ENCODE assay signal across 8 cellular contexts in genomic region chr11:119121008-119121810, GRCh38. TPM values are rescaled to one million over a fixed set of nuclear protein-coding genes. Genes with fewer than 3 reads are reported as not detected.
DNase-seq lines count a peak whose midpoint lies in the region; ATAC-seq and TF ChIP-seq lines count a peak whose summit lies in the region.

HINFP (plus strand) TSS chr11:119121580; CDS start chr11:119126945, 5,365 bp downstream.

- peaks cover 12% of the 10 kb centered on the region for H3K4me1 ChIP-seq in Panc1 (ENCODE audit: control insufficient read depth, insufficient read depth, low read length)
- H3K4me1 ChIP-seq in mucosa of rectum (ENCODE audit: control insufficient read depth in 2 of 2, insufficient read depth in 2 of 2, low read length in 2 of 2) = peaks cover 21 to 27% of the 10 kb centered on the region in 2 donors

- H3K27me3 Mint-ChIP-seq in activated T-cell treated with anti-CD3 and anti-CD28 coated beads, Interleukin-2, amount 50 U/mL, for 4 hours (ENCODE audit: low read depth) = no peaks in the 10 kb centered on the region

- no peak for TF ChIP-seq CTCF in Panc1 (IDR thresholded peaks at IDR 0.05)

- no TSS peak for BruUV-seq in Panc1 (replicated peaks; lab: Mats Ljungman, UMichigan)

- peak within 1 kb of the TSS; percentile 96 for H3K27ac ChIP-seq in Panc1 (ENCODE audit: low read length)
- peak within 1 kb of the TSS; percentile 82 to 89 for H3K27ac ChIP-seq in mucosa of rectum (ENCODE audit: low read depth in 2 of 2, low read length in 2 of 2)

- peaks cover 12% of the 10 kb centered on the region for H3K36me3 Mint-ChIP-seq in activated T-cell treated with anti-CD3 and anti-CD28 coated beads, Interleukin-2, amount 50 U/mL, for 4 hours (ENCODE audit: insufficient read depth)

- H3K9me3 Mint-ChIP-seq in activated T-cell treated with anti-CD3 and anti-CD28 coated beads, Interleukin-2, amount 50 U/mL, for 4 hours = no peaks in the 10 kb centered on the region

- H3K4me1 Mint-ChIP-seq in activated T-cell treated with anti-CD3 and anti-CD28 coated beads, Interleukin-2, amount 50 U/mL, for 4 hours (ENCODE audit: low read depth) = peaks cover 34% of the 10 kb centered on the region

- CTCF ChIA-PET in Panc1 (lab: Charles Lee) = interaction anchor here (0.5 to 1.0 kb wide), 6 partner anchors 10 to 75 kb away, joined by 3 to 4 read pairs (median 3); no protein-coding TSS in a partner anchor

- H3K9ac ChIP-seq in mucosa of rectum (ENCODE audit: low read depth in 1 of 2, low read length in 2 of 2) = peak within 1 kb of the TSS; percentile 88 to 92

- in situ Hi-C loops in Panc1 (cut with HindIII; ENCODE audit: low pct_unique_long_range_greater_than_20kb, low sequenced_read_pairs) = no loop called here

- H3K4me3 Mint-ChIP-seq in activated T-cell treated with anti-CD3 and anti-CD28 coated beads, Interleukin-2, amount 50 U/mL, for 4 hours = peak within 1 kb of the TSS; percentile 100

- POLR2A ChIA-PET in Panc1 (lab: Charles Lee) = interaction anchor here (0.6 to 0.8 kb wide), 3 partner anchors 15 to 217 kb away, joined by 3 to 4 read pairs (median 3); no protein-coding TSS in a partner anchor

- peak; percentile 99 for DNase-seq in DMS53 (lab: John Stamatoyannopoulos, UW)
- DNase-seq in KG1 (lab: John Stamatoyannopoulos, UW) = peak; percentile 100
- peak; percentile 94 for DNase-seq in Panc1 (ENCODE audit: low read depth, low spot score)
- peak; percentile 100 for DNase-seq in activated T-cell treated with anti-CD3 and anti-CD28 coated beads, Interleukin-2, amount 50 U/mL, for 4 hours
- DNase-seq in erythroblast (lab: John Stamatoyannopoulos, UW) = peak; percentile 99
- peak; percentile 100 for DNase-seq in stimulated activated CD8-positive, alpha-beta memory T cell treated with anti-CD3 and anti-CD28 coated beads, Interleukin-4, amount 100 ng/mL, for 48 hours

- H3K9me3 ChIP-seq in Panc1 (ENCODE audit: control insufficient read depth, insufficient read depth, low read depth, low read length) (no peaks in the 10 kb centered on the region), mucosa of rectum (ENCODE audit: control insufficient read depth in 2 of 2, low read length in 2 of 2) (no peaks in the 10 kb centered on the region)

- intact Hi-C loops in Panc1 (cut with micrococcal nuclease; ENCODE audit: unreplicated experiment) = no loop called here

- H3K4me3 ChIP-seq in Panc1 (ENCODE audit: low read depth in 2 of 2, low read length in 2 of 2) (peak within 1 kb of the TSS; percentile 79 to 87), mucosa of rectum (ENCODE audit: low read length in 2 of 2) (peak within 1 kb of the TSS; percentile 93 to 100)

- ATAC-seq in GM21723 (IDR thresholded peaks at IDR 0.05; ENCODE audit: unreplicated experiment) (peak; percentile 94), Panc1 (peak; percentile 99)
- peak; percentile 96 for ATAC-seq in activated T-cell treated with anti-CD3 and anti-CD28 coated beads, Interleukin-2, amount 50 U/mL, for 4 hours

- H3K27me3 ChIP-seq in Panc1 (ENCODE audit: control insufficient read depth, insufficient read depth, low read length) (no peaks in the 10 kb centered on the region), mucosa of rectum (ENCODE audit: control insufficient read depth in 2 of 2, insufficient read depth in 2 of 2, low read length in 2 of 2) (no peaks in the 10 kb centered on the region)

- H3K36me3 ChIP-seq in Panc1 (ENCODE audit: control insufficient read depth, insufficient read depth, low read length) = peaks cover 5% of the 10 kb centered on the region
- H3K36me3 ChIP-seq in mucosa of rectum (ENCODE audit: control insufficient read depth in 2 of 2, insufficient read depth in 2 of 2, low read length in 2 of 2) = peaks cover 8 to 18% of the 10 kb centered on the region in 2 donors

- peak; percentile 85 for TF ChIP-seq POLR2A in erythroblast (IDR thresholded peaks at IDR 0.05; ENCODE audit: low read length)

RNA-seq across cellular contexts. Expression of gene HINFP, which starts in this region (rescaled TPM):
- 52.7 TPM for total RNA-seq in Panc1 (2021; ENCODE audit: unreplicated experiment)
- polyA plus RNA-seq in Panc1 (2012; ENCODE audit: insufficient read length) = 34.0 TPM
- 10 to 100 TPM; 20.1 to 26.2 (median 21.1) TPM for total RNA-seq in activated T-cell treated with anti-CD3 and anti-CD28 coated beads, Interleukin-2, amount 50 U/mL, for 4 hours

Comparison
In these comparisons a context has a peak if more than half of its experiments do, and no peak if none do; other contexts are left out.
1. Peak in every context shown above with its lines: DNase-seq, ATAC-seq, H3K4me3 ChIP-seq and H3K27ac ChIP-seq.